ENCODE assay signal across 8 cellular contexts in genomic region chr3:42024578-42025387, GRCh38.
DNase-seq lines count a peak whose midpoint lies in the region; ATAC-seq and TF ChIP-seq lines count a peak whose summit lies in the region.

No MANE protein-coding gene starts in this region.

- H3K9ac ChIP-seq in GM23248: peak overlapping the region; percentile 81
- peak overlapping the region; percentile 13 to 80 (median 65) for H3K9ac ChIP-seq in skeletal muscle tissue (ENCODE audit: low read depth in 1 of 3, low read length in 3 of 3)

- intact Hi-C loops in right cardiac atrium (cut with DNase I): loop anchor here in 1 of 4 donors (5.0 kb wide), 1 partner anchor 38 kb away; no protein-coding TSS in a partner anchor

- H3K27me3 ChIP-seq in GM23248 (replicated peaks; ENCODE audit: insufficient read depth) (no peaks in the 10 kb centered on the region), right cardiac atrium (ENCODE audit: control insufficient read depth, insufficient read depth) (no peaks in the 10 kb centered on the region), skeletal muscle tissue (ENCODE audit: control insufficient read depth in 3 of 3, insufficient read depth in 3 of 3, low read length in 3 of 3) (no peaks in the 10 kb centered on the region)
- no peaks in the 10 kb centered on the region for H3K27me3 ChIP-seq in effector memory CD4-positive, alpha-beta T cell (replicated peaks; ENCODE audit: control insufficient read depth, insufficient read depth, low read length, poor library complexity, severe bottlenecking)

- H3K27ac Mint-ChIP-seq in T-helper 17 cell: peak overlapping the region; percentile 45

- in situ Hi-C loops in GM23248 (cut with MboI): no loop called here

- H3K27me3 Mint-ChIP-seq in T-helper 17 cell: no peaks in the 10 kb centered on the region

- H3K9me2 ChIP-seq in GM23248 (ENCODE audit: insufficient read depth): no peaks in the 10 kb centered on the region

- peak overlapping the region; percentile 94 for H3K27ac ChIP-seq in GM23248
- peak overlapping the region; percentile 94 for H3K27ac ChIP-seq in right cardiac atrium (ENCODE audit: low read length)
- peak overlapping the region; percentile 89 for H3K27ac ChIP-seq in skeletal muscle tissue (ENCODE audit: low read depth, low read length)
- no peak overlapping the region for H3K27ac ChIP-seq in effector memory CD4-positive, alpha-beta T cell (ENCODE audit: insufficient read depth, low read length, poor library complexity, severe bottlenecking)

- no peaks in the 10 kb centered on the region for H4K20me1 ChIP-seq in GM23248 (ENCODE audit: insufficient read depth)

- 43 to 49% methylated on average over 10 of the region's 10 CpGs for WGBS in GM23248 (ENCODE audit: low coverage in 1 of 2, low lambda C conversion rate in 2 of 2, missing lambda C conversion rate in 2 of 2), 2 experiments
- 32% methylated on average over 10 of the region's 10 CpGs for WGBS in right cardiac atrium

- H3K36me3 ChIP-seq in GM23248 (ENCODE audit: low read depth): no peaks in the 10 kb centered on the region
- no peaks in the 10 kb centered on the region for H3K36me3 ChIP-seq in skeletal muscle tissue (ENCODE audit: control insufficient read depth in 3 of 3, insufficient read depth in 3 of 3, low read length in 3 of 3)
- H3K36me3 ChIP-seq in effector memory CD4-positive, alpha-beta T cell (ENCODE audit: control insufficient read depth, insufficient read depth, low read length): no peaks in the 10 kb centered on the region

- H3K4me3 Mint-ChIP-seq in T-helper 17 cell: no peak overlapping the region

- peak overlapping the region; percentile 98 for H3K4me2 ChIP-seq in GM23248 (ENCODE audit: unreplicated experiment)

- H3K4me3 ChIP-seq in GM23248 (peak overlapping the region; percentile 59), right cardiac atrium (ENCODE audit: low read length) (no peak overlapping the region), skeletal muscle tissue (ENCODE audit: low read length in 3 of 3) (peak overlapping the region in 2 of 3 donors; percentile 12 to 44)
- H3K4me3 ChIP-seq in effector memory CD4-positive, alpha-beta T cell (ENCODE audit: insufficient read depth, low read depth, low read length, poor library complexity, severe bottlenecking): no peak overlapping the region

- H3K36me3 Mint-ChIP-seq in T-helper 17 cell (ENCODE audit: low read depth): no peaks in the 10 kb centered on the region

- H2AFZ ChIP-seq in GM23248: no peak overlapping the region

- peaks cover 44% of the 10 kb centered on the region for H3F3A ChIP-seq in GM23248 (ENCODE audit: insufficient read depth)

- peaks cover 37% of the 10 kb centered on the region for H3K4me1 Mint-ChIP-seq in T-helper 17 cell

- ATAC-seq in T-helper 17 cell: no peak
- ATAC-seq in right cardiac atrium: peak in 1 of 2 donors; percentile 35
- no peak for ATAC-seq in GM18867 (IDR thresholded peaks at IDR 0.05; ENCODE audit: unreplicated experiment)

- DNase-seq in GM23248: peak; percentile 32
- no peak for DNase-seq in T-helper 17 cell
- no peak for DNase-seq in right cardiac atrium
- no peak for DNase-seq in COR-L47 (lab: John Stamatoyannopoulos, UW)
- DNase-seq in effector memory CD4-positive, alpha-beta T cell: no peak
- no peak for DNase-seq in erythroblast (lab: John Stamatoyannopoulos, UW)

- H3K9me3 ChIP-seq in GM23248 (ENCODE audit: low read depth) (no peaks in the 10 kb centered on the region), T-helper 17 cell (ENCODE audit: control insufficient read depth, low read length, poor library complexity, severe bottlenecking) (no peaks in the 10 kb centered on the region), right cardiac atrium (ENCODE audit: control insufficient read depth, low read length) (no peaks in the 10 kb centered on the region), skeletal muscle tissue (ENCODE audit: control insufficient read depth in 3 of 3, low read length in 3 of 3) (no peaks in the 10 kb centered on the region)
- H3K9me3 ChIP-seq in effector memory CD4-positive, alpha-beta T cell (ENCODE audit: control insufficient read depth, low read length): no peaks in the 10 kb centered on the region

- peaks cover 57% of the 10 kb centered on the region for H3K4me1 ChIP-seq in GM23248 (ENCODE audit: insufficient read depth)
- H3K4me1 ChIP-seq in right cardiac atrium (ENCODE audit: control insufficient read depth, insufficient read depth, low read length): peaks cover 7% of the 10 kb centered on the region
- peaks cover 61 to 69% (median 64%) of the 10 kb centered on the region in 3 donors for H3K4me1 ChIP-seq in skeletal muscle tissue (ENCODE audit: control insufficient read depth in 3 of 3, insufficient read depth in 3 of 3, low read length in 3 of 3)
- H3K4me1 ChIP-seq in effector memory CD4-positive, alpha-beta T cell (ENCODE audit: control insufficient read depth, insufficient read depth, low read length, poor library complexity, severe bottlenecking): peaks cover 3% of the 10 kb centered on the region

- no peak for TF ChIP-seq POLR2A in erythroblast (IDR thresholded peaks at IDR 0.05; ENCODE audit: low read length)

- peaks cover 93% of the 10 kb centered on the region for H3K79me2 ChIP-seq in GM23248 (ENCODE audit: insufficient read depth)

Comparison
In these comparisons a context has a peak if more than half of its experiments do, and no peak if none do; other contexts are left out.
1. H3K4me3 ChIP-seq: peak in GM23248 (single experiment) and skeletal muscle tissue (2 of 3); none in right cardiac atrium (single experiment) and effector memory CD4-positive, alpha-beta T cell (single experiment).